ENCODE assay signal across 20 cellular contexts in the genomic region with DNA sequence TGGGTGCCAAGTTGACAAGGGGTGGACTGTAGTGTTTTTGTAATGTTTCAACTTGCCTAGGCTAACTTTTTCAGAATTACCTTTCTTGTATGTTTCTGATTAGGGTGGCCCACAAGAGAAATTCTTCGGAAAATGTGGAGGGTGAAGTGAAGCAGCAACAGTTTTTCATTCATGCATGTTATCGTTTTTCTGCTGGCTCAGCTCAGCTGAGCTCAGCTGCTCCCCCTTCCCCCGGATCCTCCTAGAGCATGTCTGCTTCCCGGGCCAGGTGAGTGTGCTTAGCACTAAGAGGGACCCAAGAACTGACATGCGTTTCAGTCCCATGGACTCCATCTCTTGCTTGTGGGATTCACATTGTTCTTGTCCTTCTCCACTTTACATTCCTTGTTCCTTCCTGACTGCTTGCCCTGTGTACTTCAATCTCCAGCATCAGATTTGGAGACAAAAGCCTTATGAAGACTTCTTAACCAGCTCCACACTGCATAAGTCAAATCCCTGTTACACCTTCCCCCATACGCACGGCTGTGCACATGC.
"Had no signal": no experiment of that assay in that cellular context is flagged by ENCODE, and none has a peak within 500 bp of the region (broad histone marks: within the 10 kb centered on the region; RNA-seq: fewer than 3 reads in every experiment).

No MANE protein-coding gene starts in this region.

- H3K27ac Mint-ChIP-seq: activated B cell treated with CpG ODN at 0.5 μM for 24 hours; activated CD4-positive, alpha-beta memory T cell treated with anti-CD3 and anti-CD28 coated beads for 36 hours; activated naive CD4-positive, alpha-beta T cell treated with anti-CD3 and anti-CD28 coated beads for 36 hours; activated naive CD8-positive, alpha-beta T cell treated with anti-CD3 and anti-CD28 coated beads, Interleukin-2, amount 50 U/mL, for 24 hours; immature natural killer cell; mesothelial cell of epicardium had no signal

- H3K36me3 ChIP-seq: prostate gland, right atrium auricular region, thoracic aorta had no signal

- H3K27ac ChIP-seq: foreskin keratinocyte, prostate gland, right atrium auricular region, thoracic aorta, upper lobe of left lung had no signal

- DNase-seq: activated B cell treated with CpG ODN at 0.5 μM for 24 hours; activated CD4-positive, alpha-beta memory T cell treated with anti-CD3 and anti-CD28 coated beads for 36 hours; activated CD4-positive, alpha-beta T cell treated with anti-CD3 and anti-CD28 coated beads for 4 hours; activated naive CD4-positive, alpha-beta T cell treated with anti-CD3 and anti-CD28 coated beads for 36 hours; activated naive CD8-positive, alpha-beta T cell treated with anti-CD3 and anti-CD28 coated beads, Interleukin-2, amount 50 U/mL, for 24 hours; activated T-cell treated with anti-CD3 and anti-CD28 coated beads, Interleukin-2, amount 50 U/mL, for 48 hours; erythroblast; foreskin keratinocyte; immature natural killer cell; left ventricle myocardium superior; mammary epithelial cell; naive thymus-derived CD8-positive, alpha-beta T cell; stimulated activated CD4-positive, alpha-beta T cell treated with anti-CD3 and anti-CD28 coated beads, Interleukin-4, amount 100 ng/mL, for 24 hours; stimulated activated naive CD4-positive, alpha-beta T cell treated with Interleukin-2 at 50 U/mL for 16 hours; T-helper 9 cell; upper lobe of left lung had no signal

- H3K4me3 Mint-ChIP-seq: activated B cell treated with CpG ODN at 0.5 μM for 24 hours; activated CD4-positive, alpha-beta memory T cell treated with anti-CD3 and anti-CD28 coated beads for 36 hours; activated naive CD4-positive, alpha-beta T cell treated with anti-CD3 and anti-CD28 coated beads for 36 hours; activated naive CD8-positive, alpha-beta T cell treated with anti-CD3 and anti-CD28 coated beads, Interleukin-2, amount 50 U/mL, for 24 hours; immature natural killer cell; mesothelial cell of epicardium had no signal

- ATAC-seq: activated naive CD8-positive, alpha-beta T cell treated with anti-CD3 and anti-CD28 coated beads, Interleukin-2, amount 50 U/mL, for 24 hours; foreskin keratinocyte; left ventricle myocardium superior; naive thymus-derived CD8-positive, alpha-beta T cell had no signal

- H3K27me3 Mint-ChIP-seq: activated B cell treated with CpG ODN at 0.5 μM for 24 hours; activated naive CD8-positive, alpha-beta T cell treated with anti-CD3 and anti-CD28 coated beads, Interleukin-2, amount 50 U/mL, for 24 hours had no signal

- H3K4me3 ChIP-seq: prostate gland, right atrium auricular region, thoracic aorta, upper lobe of left lung had no signal

- H3K9me3 ChIP-seq: prostate gland, right atrium auricular region, thoracic aorta, upper lobe of left lung had no signal

- H3K36me3 Mint-ChIP-seq: activated CD4-positive, alpha-beta memory T cell treated with anti-CD3 and anti-CD28 coated beads for 36 hours; immature natural killer cell; mesothelial cell of epicardium had no signal

- H3K4me1 ChIP-seq: foreskin keratinocyte, prostate gland, right atrium auricular region had no signal

- H3K27me3 ChIP-seq: foreskin keratinocyte, right atrium auricular region, upper lobe of left lung had no signal

- H3K9me3 Mint-ChIP-seq: activated B cell treated with CpG ODN at 0.5 μM for 24 hours; activated CD4-positive, alpha-beta memory T cell treated with anti-CD3 and anti-CD28 coated beads for 36 hours; activated naive CD4-positive, alpha-beta T cell treated with anti-CD3 and anti-CD28 coated beads for 36 hours; activated naive CD8-positive, alpha-beta T cell treated with anti-CD3 and anti-CD28 coated beads, Interleukin-2, amount 50 U/mL, for 24 hours; immature natural killer cell; mesothelial cell of epicardium had no signal
